In genomic region chr20:48898896-48899513, GRCh38 we compare ENCODE assay signal across 21 cellular contexts. TPM values are rescaled to one million over a fixed set of nuclear protein-coding genes. Genes with fewer than 3 reads are reported as not detected.
DNase-seq lines count a peak whose midpoint lies in the region; ATAC-seq, FAIRE-seq and TF ChIP-seq lines count a peak whose summit lies in the region.
"Had no signal": no experiment of that assay in that cellular context is flagged by ENCODE, and none has a peak within 500 bp of the region (broad histone marks: within the 10 kb centered on the region; RNA-seq: fewer than 3 reads in every experiment).

No MANE protein-coding gene starts in this region.

- no peak overlapping the region for H2BK120ac ChIP-seq in IMR-90 (ENCODE audit: low read depth, low read length)
- H2BK120ac ChIP-seq in H1 (replicated peaks; ENCODE audit: low read depth, low read length), result no peak overlapping the region

- no peaks in the 10 kb centered on the region for H3K9me3 ChIP-seq in IMR-90 (ENCODE audit: control insufficient read depth, insufficient read depth, low read length)
- no peaks in the 10 kb centered on the region for H3K9me3 ChIP-seq in H1 (ENCODE audit: insufficient read depth in 2 of 2, low read depth in 1 of 2, low read length in 1 of 2)
- H3K9me3 ChIP-seq: HAP-1 had no signal

- H2BK5ac ChIP-seq in IMR-90 (ENCODE audit: low read depth, low read length, poor library complexity, severe bottlenecking) (no peak overlapping the region), H1 (ENCODE audit: low read depth, low read length) (no peak overlapping the region)

- H3K36me3 ChIP-seq in IMR-90 (ENCODE audit: control insufficient read depth, insufficient read depth, low read length) (no peaks in the 10 kb centered on the region), H1 (ENCODE audit: control insufficient read depth in 2 of 4, insufficient read depth in 4 of 4, low read length in 3 of 4) (no peaks in the 10 kb centered on the region)
- H3K36me3 ChIP-seq: HAP-1, MG63 had no signal

- H2AK5ac ChIP-seq in IMR-90 (ENCODE audit: low read depth, low read length) (no peak overlapping the region; the same call in 1 of the 2 replicates), H1 (ENCODE audit: low read depth, low read length) (0 out of 2 replicates have a peak overlapping the region, but pooled peaks have one; percentile 13)

- 70% methylated on average over 4 of the region's 5 CpGs; no CpG with 5 or more reads in 1 of the 2 experiments for WGBS in IMR-90 (ENCODE audit: extremely low coverage in 2 of 2, insufficient read length in 1 of 2), 2 experiments
- 88% methylated on average over 5 of the region's 5 CpGs; no CpG with 5 or more reads in 1 of the 2 experiments for WGBS in H1 (ENCODE audit: extremely low coverage in 1 of 2, insufficient coverage in 1 of 2, insufficient read length in 1 of 2, insufficient replicate concordance in 2 of 2, low coverage in 1 of 2, low lambda C conversion rate in 2 of 2, missing lambda C conversion rate in 1 of 2), 2 experiments

- POLR2A ChIA-PET in IMR-90 (lab: Charles Lee; ENCODE audit: unreplicated experiment) (no interaction called here), H1 (lab: Charles Lee; ENCODE audit: partially characterized antibody) (no interaction called here)

- H3K4me3 ChIP-seq in IMR-90 (ENCODE audit: insufficient read depth, low read depth, low read length) (no peak overlapping the region), H1 (ENCODE audit: extremely low read depth in 1 of 4, insufficient read depth in 2 of 4, low read depth in 3 of 4, low read length in 4 of 4) (no peak overlapping the region)
- H3K4me3 ChIP-seq: HAP-1, MG63 had no signal

- H3K4me3 Mint-ChIP-seq in nephron progenitor cell, result no peak overlapping the region

- H3K14ac ChIP-seq in IMR-90 (replicated peaks; ENCODE audit: low read depth, low read length) (no peak overlapping the region), H1 (ENCODE audit: insufficient read length) (no peak overlapping the region)

- ATAC-seq in IMR-90 (ENCODE audit: low read depth), result no peak
- no peak for ATAC-seq in GM21717 (IDR thresholded peaks at IDR 0.05; ENCODE audit: unreplicated experiment)
- ATAC-seq: SK-N-SH treated with all-trans-retinoic acid at 6 μM for 48 hours had no signal

- H3K4ac ChIP-seq in IMR-90 (ENCODE audit: low read depth, low read length) (no peak overlapping the region), H1 (replicated peaks; ENCODE audit: insufficient read length, low read depth, low read length) (no peak overlapping the region)

- peaks cover 10% of the 10 kb centered on the region for H3K27me3 ChIP-seq in IMR-90 (ENCODE audit: control insufficient read depth, insufficient read depth, low read length)
- H3K27me3 ChIP-seq in H1 (replicated peaks in 1 of 4; ENCODE audit: control insufficient read depth in 3 of 4, extremely low read depth in 1 of 4, insufficient read depth in 3 of 4, low read length in 3 of 4), result no peaks in the 10 kb centered on the region
- H3K27me3 ChIP-seq: MG63 had no signal

- peak overlapping the region; percentile 4 for H3K27ac Mint-ChIP-seq in nephron progenitor cell

- H3K23ac ChIP-seq in IMR-90 (ENCODE audit: low read depth, low read length) (no peak overlapping the region), H1 (ENCODE audit: insufficient read length) (no peak overlapping the region)

- H3K4me1 ChIP-seq in IMR-90 (ENCODE audit: control insufficient read depth, insufficient read depth, low read length) (peaks cover 5% of the 10 kb centered on the region; the same call in 1 of the 2 replicates), H1 (replicated peaks in 1 of 4; ENCODE audit: control insufficient read depth in 3 of 4, insufficient read depth in 4 of 4, low read length in 3 of 4) (no peaks in the 10 kb centered on the region)
- H3K4me1 ChIP-seq: HAP-1 had no signal

- H3K18ac ChIP-seq in IMR-90 (ENCODE audit: low read depth, low read length), result no peak overlapping the region
- no peak overlapping the region for H3K18ac ChIP-seq in H1 (ENCODE audit: extremely low read depth, low read length)

- H2AK9ac ChIP-seq in IMR-90 (replicated peaks; ENCODE audit: low read depth, low read length, poor library complexity), result no peak overlapping the region

- H3K27me3 Mint-ChIP-seq in nephron progenitor cell (ENCODE audit: low read depth, poor library complexity), result peaks cover 19% of the 10 kb centered on the region
- H3K27me3 Mint-ChIP-seq: IgD-negative memory B cell had no signal

- no peak overlapping the region for H3K9ac ChIP-seq in IMR-90 (ENCODE audit: low read depth, low read length)
- no peak overlapping the region for H3K9ac ChIP-seq in H1 (replicated peaks in 1 of 4; ENCODE audit: extremely low read depth in 1 of 4, low read depth in 3 of 4, low read length in 3 of 4)

- DNase-seq in Ammon's horn (ENCODE audit: low spot score), result peak; percentile 47
- no peak for DNase-seq in IMR-90
- DNase-seq in H1 (ENCODE audit: low read depth in 1 of 2, low spot score in 2 of 2), result no peak
- DNase-seq in nephron progenitor cell, result no peak
- no peak for DNase-seq in NCI-H1105 (lab: John Stamatoyannopoulos, UW)
- DNase-seq in HuH-7.5 (ENCODE audit: low spot score), result no peak
- DNase-seq in COLO668 (lab: John Stamatoyannopoulos, UW; ENCODE audit: unreplicated experiment), result no peak
- DNase-seq: DMS79 treated with DMSO at 0.1 percent for 48 hours, Kasumi-1, NCI-H1048, NCI-H146, NCI-H2081, NCI-H510A, NCI-H774, SHP77 treated with DMSO at 0.1 percent for 48 hours had no signal

- BruUV-seq in IMR-90 (replicated peaks; lab: Mats Ljungman, UMichigan), result no TSS peak

- H2BK20ac ChIP-seq in IMR-90 (ENCODE audit: low read depth, low read length) (no peak overlapping the region), H1 (ENCODE audit: low read length) (no peak overlapping the region)

- in situ Hi-C loops in IMR-90 (cut with MboI; ENCODE audit: low sequenced_read_pairs), result loop anchor here (25.0 kb wide), 1 partner anchor 112 kb away; no protein-coding TSS in a partner anchor

- peak overlapping the region; percentile 34 for H2AFZ ChIP-seq in IMR-90 (replicated peaks; ENCODE audit: low read length, poor library complexity)
- H2AFZ ChIP-seq in H1 (ENCODE audit: low read length), result no peak overlapping the region

- no peak overlapping the region for H3K4me2 ChIP-seq in IMR-90 (ENCODE audit: low read depth, low read length)
- no peak overlapping the region for H3K4me2 ChIP-seq in H1 (ENCODE audit: insufficient read depth in 1 of 2, low read depth in 2 of 2, low read length in 2 of 2)

- TF ChIP-seq POLR2A in IMR-90 (IDR thresholded peaks at IDR 0.05; ENCODE audit: low read depth, low read length) (no peak), H1 (IDR thresholded peaks at IDR 0.05; ENCODE audit: control extremely low read depth in 1 of 2, low read depth in 2 of 2, low read length in 2 of 2) (no peak)

- H3K56ac ChIP-seq in IMR-90 (ENCODE audit: extremely low read depth, insufficient read depth, low read length), result no peak overlapping the region
- no peak overlapping the region for H3K56ac ChIP-seq in H1 (replicated peaks; ENCODE audit: insufficient read length, low read depth, low read length)

- TF ChIP-seq CTCF in IMR-90 (conservative IDR thresholded peaks at IDR 0.05; ENCODE audit: low read depth, low read length), result no peak
- TF ChIP-seq CTCF in H1 (IDR thresholded peaks at IDR 0.05; ENCODE audit: control extremely low read depth in 1 of 3, insufficient read depth in 1 of 3, low read depth in 1 of 3, low read length in 3 of 3), result no peak
- no peak for TF ChIP-seq CTCF in nephron progenitor cell (IDR thresholded peaks at IDR 0.05)

- H2BK15ac ChIP-seq in IMR-90 (ENCODE audit: low read depth, low read length) (no peak overlapping the region), H1 (ENCODE audit: low read length) (no peak overlapping the region)

- dilution Hi-C loops in IMR-90 (cut with HindIII; ENCODE audit: low sequenced_read_pairs, unreplicated experiment), result no loop called here

- TF ChIP-seq RAD21 in IMR-90 (IDR thresholded peaks at IDR 0.05; ENCODE audit: low read length) (no peak), H1 (IDR thresholded peaks at IDR 0.05 in 1 of 2, conservative IDR thresholded peaks at IDR 0.05 in 1 of 2; ENCODE audit: low read depth in 2 of 2, low read length in 2 of 2) (no peak)

- H3K36me3 Mint-ChIP-seq in nephron progenitor cell (ENCODE audit: low read depth), result no peaks in the 10 kb centered on the region
- H3K36me3 Mint-ChIP-seq: IgD-negative memory B cell had no signal

- H3K79me2 ChIP-seq in H1 (ENCODE audit: control insufficient read depth in 1 of 2, insufficient read depth in 2 of 2, low read length in 2 of 2), result no peaks in the 10 kb centered on the region

- H4K5ac ChIP-seq in IMR-90 (ENCODE audit: low read depth, low read length) (no peak overlapping the region), H1 (ENCODE audit: insufficient read length, low read depth, low read length) (no peak overlapping the region)

- no peaks in the 10 kb centered on the region for H3K79me1 ChIP-seq in IMR-90 (ENCODE audit: low read depth in 1 of 2, low read length in 2 of 2)
- H3K79me1 ChIP-seq in H1 (ENCODE audit: low read depth, low read length), result no peaks in the 10 kb centered on the region

- H3K4me1 Mint-ChIP-seq in nephron progenitor cell, result peaks cover 11% of the 10 kb centered on the region

- FAIRE-seq in H1 (lab: Jason Lieb, UNC), result no peak
- FAIRE-seq: A204.1 had no signal

- no peak for TF ChIP-seq EP300 in H1 (IDR thresholded peaks at IDR 0.05; ENCODE audit: borderline replicate concordance in 1 of 2, low read depth in 2 of 2, low read length in 2 of 2)

- H4K91ac ChIP-seq in IMR-90 (ENCODE audit: insufficient read depth, low read depth, low read length) (no peak overlapping the region), H1 (replicated peaks; ENCODE audit: insufficient read length, low read length) (peak overlapping the region; percentile 17)

- no peak overlapping the region for H4K8ac ChIP-seq in IMR-90 (ENCODE audit: low read depth in 2 of 2, low read length in 2 of 2)
- H4K8ac ChIP-seq in H1 (ENCODE audit: extremely low read depth, insufficient read depth, low read length), result no peak overlapping the region

- H2BK12ac ChIP-seq in H1 (ENCODE audit: low read depth, low read length), result no peak overlapping the region

- CTCF ChIA-PET in IMR-90 (lab: Yijun Ruan, JAX) (interaction anchor here (0.6 to 2.0 kb wide), 2 partner anchors 19 to 241 kb away, joined by 7 to 8 read pairs; no protein-coding TSS in a partner anchor), H1 (lab: Charles Lee; ENCODE audit: partially characterized antibody) (interaction anchor here (0.6 to 7.3 kb wide), 5 partner anchors 10 to 1467 kb away, joined by 3 to 67 read pairs (median 3); no protein-coding TSS in a partner anchor)

- peaks cover 4% of the 10 kb centered on the region; the same call in 1 of the 2 replicates for H4K20me1 ChIP-seq in IMR-90 (ENCODE audit: insufficient read depth, low read length)
- H4K20me1 ChIP-seq in H1 (replicated peaks in 1 of 2; ENCODE audit: control insufficient read depth in 1 of 2, insufficient read depth in 2 of 2, low read length in 2 of 2), result no peaks in the 10 kb centered on the region

- H3K23me2 ChIP-seq in H1 (ENCODE audit: low read depth, low read length), result no peaks in the 10 kb centered on the region

- no peaks in the 10 kb centered on the region for H3K9me3 Mint-ChIP-seq in nephron progenitor cell
- H3K9me3 Mint-ChIP-seq: IgD-negative memory B cell had no signal

- H3K27ac ChIP-seq in IMR-90 (ENCODE audit: insufficient read depth, low read length), result no peak overlapping the region
- H3K27ac ChIP-seq in H1 (ENCODE audit: low read depth, low read length), result no peak overlapping the region

- peaks cover 7% of the 10 kb centered on the region; the same call in 1 of the 2 replicates for H3K9me1 ChIP-seq in IMR-90 (ENCODE audit: insufficient read depth, low read length)

- intact Hi-C loops in IMR-90 (cut with micrococcal nuclease), result loop anchor here (5.0 kb wide), 1 partner anchor 57 kb away; no protein-coding TSS in a partner anchor

RNA-seq across cellular contexts. Expression of gene ARFGEF2, which starts 22.5 kb away (rescaled TPM):
- total RNA-seq in IMR-90 (2012; rRNA removed), result 39.1 and 40.5 TPM in 2 replicates
- polyA plus RNA-seq in IMR-90 (2012; rRNA removed) (8.4 and 10.3 TPM in 2 replicates), H1 (2011; rRNA removed) (6.7 and 8.1 TPM in 2 replicates)
- 3.0 and 4.6 TPM in 2 replicates for polyA plus RNA-seq in IMR-90 (2012; cell fraction: cytosol; rRNA removed)
- polyA plus RNA-seq in IMR-90 (2012; cell fraction: nucleus; rRNA removed; ENCODE audit: low replicate concordance), result 6.2 and 20.1 TPM in 2 replicates
- 21.5 and 21.8 TPM in 2 replicates for total RNA-seq in H1 (2021; fragmentation: NEBNext Ultra II Directional; extraction: Animal tissue kit (Norgen Biotek cat#: 25700))
- 9.4 TPM for polyA plus RNA-seq in H1 (2011; cell fraction: cytosol; rRNA removed)
- polyA plus RNA-seq in H1 (2011; cell fraction: nucleus; rRNA removed), result 14.0 TPM
- 8.8 to 14.4 TPM (median 12.1 TPM) in 4 replicates for polyA plus RNA-seq in H1 (2012, experiment 1 of 2)
- polyA plus RNA-seq in H1 (2012, experiment 2 of 2), result 0.66 TPM
- polyA plus RNA-seq in H1 (2013, experiment 1 of 2), result 9.1 TPM
- polyA plus RNA-seq in H1 (2013, experiment 2 of 2), result 9.3 TPM
- 33.0 and 42.7 TPM in 2 replicates for polyA minus RNA-seq in H1 (2011; rRNA and poly(A)+ RNA removed)
- polyA minus RNA-seq in H1 (2011; cell fraction: cytosol; rRNA and poly(A)+ RNA removed), result 15.7 TPM
- 33.7 TPM for polyA minus RNA-seq in H1 (2011; cell fraction: nucleus; rRNA and poly(A)+ RNA removed)
